In genomic region chr11:131815631-131816030, GRCh38 we compare ENCODE assay signal across 23 cellular contexts.
DNase-seq lines count a peak whose midpoint lies in the region; TF ChIP-seq lines count a peak whose summit lies in the region.
"Had no signal": no experiment of that assay in that cellular context is flagged by ENCODE, and none has a peak within 500 bp of the region (broad histone marks: within the 10 kb centered on the region; RNA-seq: fewer than 3 reads in every experiment).

No MANE protein-coding gene starts in this region.

- peaks cover 33% of the 10 kb centered on the region for H3K4me1 ChIP-seq in HUES64 (ENCODE audit: insufficient read depth, low read length)
- H3K4me1 ChIP-seq: adrenal gland, transverse colon had no signal

- H3K36me3 ChIP-seq in HUES64 (ENCODE audit: insufficient read depth, low read length): no peaks in the 10 kb centered on the region
- H3K36me3 ChIP-seq: adrenal gland, transverse colon had no signal

- TF ChIP-seq CTCF in choroid plexus epithelial cell (conservative IDR thresholded peaks at IDR 0.05; ENCODE audit: low read depth, low read length): no peak
- TF ChIP-seq CTCF in retinal pigment epithelial cell (conservative IDR thresholded peaks at IDR 0.05; ENCODE audit: low read depth, low read length): no peak

- H3K9ac ChIP-seq in HUES64 (ENCODE audit: low read depth, low read length): no peak overlapping the region

- H3K4me3 ChIP-seq in HUES64 (ENCODE audit: low read length) (no peak overlapping the region), choroid plexus epithelial cell (ENCODE audit: low read depth, low read length) (no peak overlapping the region), retinal pigment epithelial cell (ENCODE audit: low read length) (peak overlapping the region; percentile 26)
- H3K4me3 ChIP-seq: adrenal gland, transverse colon had no signal

- H3K27ac ChIP-seq in HUES64 (ENCODE audit: low read depth, low read length) (peak overlapping the region; percentile 52; the same call in 1 of the 2 replicates), caudate nucleus (ENCODE audit: low read depth, low read length) (no peak overlapping the region)
- H3K27ac ChIP-seq: adrenal gland, epithelial cell of prostate, transverse colon had no signal

- H3K9me3 ChIP-seq in HUES64 (ENCODE audit: insufficient read depth, low read depth, low read length): no peaks in the 10 kb centered on the region
- H3K9me3 ChIP-seq: adrenal gland, transverse colon had no signal

- H3K27me3 ChIP-seq in HUES64 (ENCODE audit: insufficient read depth, low read length): no peaks in the 10 kb centered on the region
- H3K27me3 ChIP-seq: adrenal gland, transverse colon had no signal

- 41% methylated on average over 11 of the region's 11 CpGs for WGBS in HUES64

- peak; percentile 12 for DNase-seq in choroid plexus epithelial cell (ENCODE audit: low read depth)
- DNase-seq in iPS-NIHi7 (ENCODE audit: extremely low spot score): peak; percentile 45
- DNase-seq in retinal pigment epithelial cell (ENCODE audit: low read depth): peak; percentile 78
- DNase-seq in NCI-H345 treated with DMSO at 0.1 percent for 48 hours (lab: John Stamatoyannopoulos, UW; ENCODE audit: unreplicated experiment): no peak
- no peak for DNase-seq in cerebellar cortex (ENCODE audit: low spot score)
- no peak for DNase-seq in caudate nucleus (lab: John Stamatoyannopoulos, UW)
- DNase-seq: activated CD4-positive, alpha-beta memory T cell treated with anti-CD3 and anti-CD28 coated beads for 36 hours; activated CD4-positive, CD25-positive, alpha-beta regulatory T cell treated with anti-CD3 and anti-CD28 coated beads, Interleukin-2, amount 50 U/mL, for 72 hours; activated naive CD4-positive, alpha-beta T cell treated with anti-CD3 and anti-CD28 coated beads, Interleukin-2, amount 10 ng/mL, durations not matched to agents 7 days and 5 days; adrenal gland; COR-L47; effector CD4-positive, alpha-beta T cell; GDM1; midbrain; naive B cell; NCI-H1694; NCI-H526; occipital lobe; Right ventricle myocardium superior; T-helper 17 cell; transverse colon had no signal

Comparison
In these comparisons a context has a peak if more than half of its experiments do, and no peak if none do; other contexts are left out.
1. DNase-seq: peak in choroid plexus epithelial cell (single experiment), iPS-NIHi7 (single experiment) and retinal pigment epithelial cell (single experiment); none in NCI-H345 treated with DMSO at 0.1 percent for 48 hours (single experiment), cerebellar cortex (single experiment) and caudate nucleus (0 of 61).